9 cellular contexts compared by ENCODE assay signal in genomic region chr14:25411933-25412757, GRCh38.
DNase-seq lines count a peak whose midpoint lies in the region; ATAC-seq and TF ChIP-seq lines count a peak whose summit lies in the region.
"Had no signal": no experiment of that assay in that cellular context is flagged by ENCODE, and none has a peak within 500 bp of the region (broad histone marks: within the 10 kb centered on the region; RNA-seq: fewer than 3 reads in every experiment).

No MANE protein-coding gene starts in this region.

- no peak for TF ChIP-seq EP300 in SK-N-SH (IDR thresholded peaks at IDR 0.05; ENCODE audit: borderline replicate concordance in 1 of 2, low read depth in 1 of 2, low read length in 1 of 2)

- H3K27me3 ChIP-seq in SK-N-SH (ENCODE audit: insufficient read depth) (peaks cover 6% of the 10 kb centered on the region), PC-3 (ENCODE audit: low read length) (no peaks in the 10 kb centered on the region), testis (no peaks in the 10 kb centered on the region)
- no peaks in the 10 kb centered on the region for H3K27me3 ChIP-seq in naive thymus-derived CD4-positive, alpha-beta T cell (ENCODE audit: control insufficient read depth in 2 of 2, insufficient read depth in 2 of 2, low read length in 2 of 2)
- H3K27me3 ChIP-seq: SJCRH30 had no signal

- no peak overlapping the region for H2AFZ ChIP-seq in SK-N-SH (ENCODE audit: low read depth)
- H2AFZ ChIP-seq in PC-3 (ENCODE audit: low read length): no peak overlapping the region

- H3K27ac Mint-ChIP-seq in naive thymus-derived CD4-positive, alpha-beta T cell: no peak overlapping the region

- no peaks in the 10 kb centered on the region for H3K36me3 Mint-ChIP-seq in naive thymus-derived CD4-positive, alpha-beta T cell

- H3K9me3 ChIP-seq in SK-N-SH (no peaks in the 10 kb centered on the region), PC-3 (ENCODE audit: low read length) (no peaks in the 10 kb centered on the region; the same call in 1 of the 2 replicates), testis (no peaks in the 10 kb centered on the region)
- H3K9me3 ChIP-seq in naive thymus-derived CD4-positive, alpha-beta T cell (ENCODE audit: control insufficient read depth in 2 of 3, low read length in 3 of 3): no peaks in the 10 kb centered on the region
- H3K9me3 ChIP-seq: SJCRH30 had no signal

- no peak overlapping the region for H3K27ac ChIP-seq in SK-N-SH (ENCODE audit: low read depth in 2 of 2, low read length in 1 of 2)
- H3K27ac ChIP-seq in PC-3 (ENCODE audit: low read length): no peak overlapping the region
- H3K27ac ChIP-seq in testis: no peak overlapping the region
- H3K27ac ChIP-seq in naive thymus-derived CD4-positive, alpha-beta T cell (ENCODE audit: low read depth, low read length): no peak overlapping the region
- H3K27ac ChIP-seq: SJCRH30 had no signal

- DNase-seq in SK-N-SH (no peak), PC-3 (peak; percentile 7), foreskin fibroblast (peak in 1 of 2 donors; percentile 9), testis (peak; percentile 59)
- DNase-seq in naive thymus-derived CD4-positive, alpha-beta T cell: no peak

- 2% methylated on average over 5 of the region's 5 CpGs for WGBS in SK-N-SH (ENCODE audit: low lambda C conversion rate)
- WGBS in testis, 2 donors: 57 to 61% methylated on average over 5 of the region's 5 CpGs

- POLR2A ChIA-PET in SK-N-SH (lab: Yijun Ruan, JAX) (no interaction called here), PC-3 (lab: Charles Lee; ENCODE audit: unreplicated experiment) (no interaction called here)
- POLR2A ChIA-PET in naive thymus-derived CD4-positive, alpha-beta T cell (lab: Charles Lee): no interaction called here

- H3K9me2 ChIP-seq in SK-N-SH (no peaks in the 10 kb centered on the region), PC-3 (replicated peaks; ENCODE audit: low read length) (no peaks in the 10 kb centered on the region)

- intact Hi-C loops in PC-3 (cut with micrococcal nuclease): no loop called here
- intact Hi-C loops in testis (cut with DNase I; ENCODE audit: low total_unique reads): no loop called here
- intact Hi-C loops in naive thymus-derived CD4-positive, alpha-beta T cell (cut with micrococcal nuclease): no loop called here

- peaks cover 0 to 5% (median 0%) of the 10 kb centered on the region in 7 donors for H3K4me1 Mint-ChIP-seq in naive thymus-derived CD4-positive, alpha-beta T cell

- no peak overlapping the region for H3K9ac ChIP-seq in SK-N-SH
- H3K9ac ChIP-seq in PC-3 (ENCODE audit: low read length): no peak overlapping the region

- no peak for TF ChIP-seq RAD21 in SK-N-SH (IDR thresholded peaks at IDR 0.05; ENCODE audit: low read length)

- CTCF ChIA-PET in SK-N-SH (lab: Yijun Ruan, JAX) (interaction anchor here (0.8 to 4.3 kb wide), 11 partner anchors 10 to 125 kb away, joined by 3 to 37 read pairs (median 3); no protein-coding TSS in a partner anchor), PC-3 (lab: Charles Lee) (interaction anchor here (1.3 kb wide), 1 partner anchor 11 kb away, joined by 4 read pairs; no protein-coding TSS in a partner anchor)
- CTCF ChIA-PET in naive thymus-derived CD4-positive, alpha-beta T cell (lab: Charles Lee): interaction anchor here (0.7 kb wide), 1 partner anchor 9 kb away, joined by 3 read pairs; no protein-coding TSS in a partner anchor

- ATAC-seq in SK-N-SH treated with all-trans-retinoic acid at 6 μM for 48 hours (no peak), PC-3 (no peak), GM18873 (IDR thresholded peaks at IDR 0.05; ENCODE audit: low FRiP score, unreplicated experiment) (no peak), GM18517 (IDR thresholded peaks at IDR 0.05; ENCODE audit: unreplicated experiment) (no peak)
- ATAC-seq in naive thymus-derived CD4-positive, alpha-beta T cell: no peak

- no peaks in the 10 kb centered on the region for H3K79me2 ChIP-seq in SK-N-SH (ENCODE audit: insufficient read depth)
- H3K79me2 ChIP-seq in PC-3 (ENCODE audit: low read length): no peaks in the 10 kb centered on the region

- no peak overlapping the region for H3K4me2 ChIP-seq in SK-N-SH
- H3K4me2 ChIP-seq in PC-3 (ENCODE audit: low read length): no peak overlapping the region

- H3K4me3 ChIP-seq in SK-N-SH (ENCODE audit: low read depth in 2 of 2, low read length in 1 of 2) (no peak overlapping the region; a peak in 1 of 4 replicates), PC-3 (ENCODE audit: low read length) (no peak overlapping the region), foreskin fibroblast (ENCODE audit: low read depth in 1 of 2, low read length in 2 of 2) (no peak overlapping the region), testis (no peak overlapping the region)
- H3K4me3 ChIP-seq in naive thymus-derived CD4-positive, alpha-beta T cell (ENCODE audit: low read length): no peak overlapping the region
- H3K4me3 ChIP-seq: SJCRH30 had no signal

- no peak for TF ChIP-seq POLR2A in testis (IDR thresholded peaks at IDR 0.05)

- H3K27me3 Mint-ChIP-seq in naive thymus-derived CD4-positive, alpha-beta T cell: peaks cover 0 to 16% (median 3%) of the 10 kb centered on the region in 5 donors

- no TSS peak for BruUV-seq in PC-3 (replicated peaks; lab: Mats Ljungman, UMichigan)

- peaks cover 0 to 7% (median 0%) of the 10 kb centered on the region in 11 donors for H3K9me3 Mint-ChIP-seq in naive thymus-derived CD4-positive, alpha-beta T cell

- H3K4me1 ChIP-seq in SK-N-SH (ENCODE audit: control insufficient read depth in 1 of 2, insufficient read depth in 2 of 2, low read depth in 1 of 2, low read length in 1 of 2) (no peaks in the 10 kb centered on the region), PC-3 (ENCODE audit: insufficient read depth, low read length) (no peaks in the 10 kb centered on the region), testis (no peaks in the 10 kb centered on the region)
- H3K4me1 ChIP-seq in naive thymus-derived CD4-positive, alpha-beta T cell (ENCODE audit: control insufficient read depth in 2 of 2, insufficient read depth in 2 of 2, low read length in 2 of 2): no peaks in the 10 kb centered on the region
- H3K4me1 ChIP-seq: SJCRH30 had no signal

- H3F3A ChIP-seq in SK-N-SH (replicated peaks; ENCODE audit: insufficient read depth) (no peaks in the 10 kb centered on the region), PC-3 (ENCODE audit: low read length, unreplicated experiment) (no peaks in the 10 kb centered on the region)

- H4K20me1 ChIP-seq in SK-N-SH (ENCODE audit: insufficient read depth) (no peaks in the 10 kb centered on the region), PC-3 (ENCODE audit: low read length) (no peaks in the 10 kb centered on the region)

- no peaks in the 10 kb centered on the region for H3K36me3 ChIP-seq in SK-N-SH (replicated peaks in 1 of 2; ENCODE audit: control insufficient read depth in 1 of 2, insufficient read depth in 2 of 2, low read length in 1 of 2)
- no peaks in the 10 kb centered on the region for H3K36me3 ChIP-seq in PC-3 (ENCODE audit: low read depth, low read length)
- H3K36me3 ChIP-seq in testis (ENCODE audit: low read depth, missing control alignments): no peaks in the 10 kb centered on the region
- H3K36me3 ChIP-seq in naive thymus-derived CD4-positive, alpha-beta T cell (ENCODE audit: control insufficient read depth in 2 of 3, insufficient read depth in 3 of 3, low read length in 3 of 3): no peaks in the 10 kb centered on the region
- H3K36me3 ChIP-seq: SJCRH30 had no signal

- no peak overlapping the region for H3K4me3 Mint-ChIP-seq in naive thymus-derived CD4-positive, alpha-beta T cell

- TF ChIP-seq CTCF in SK-N-SH (IDR thresholded peaks at IDR 0.05): peak; percentile 54
- TF ChIP-seq CTCF in PC-3 (conservative IDR thresholded peaks at IDR 0.05; ENCODE audit: low read depth, low read length): peak; percentile 48; the same call in 1 of the 2 replicates
- peak; percentile 12 for TF ChIP-seq CTCF in foreskin fibroblast (IDR thresholded peaks at IDR 0.05; ENCODE audit: low read depth, low read length)
- peak in 1 of 3 experiments; percentile 16 for TF ChIP-seq CTCF in testis (IDR thresholded peaks at IDR 0.05)

TF ChIP-seq in SK-N-SH, 30 proteins besides CTCF, POLR2A, EP300 and RAD21:
- TF ChIP-seq RXRA (IDR thresholded peaks at IDR 0.05; ENCODE audit: borderline replicate concordance, low read depth): no peak
- TF ChIP-seq EZH2phosphoT487 (IDR thresholded peaks at IDR 0.05; ENCODE audit: borderline replicate concordance, low read depth): no peak

TF ChIP-seq in SK-N-SH treated with all-trans-retinoic acid at 6 μM for 48 hours, 23 proteins besides CTCF, POLR2A, EP300 and RAD21:
- TF ChIP-seq SNAI2 (CRISPR knock-in tag; IDR thresholded peaks at IDR 0.05): no peak
- no peak for TF ChIP-seq PATZ1 (CRISPR knock-in tag; IDR thresholded peaks at IDR 0.05; ENCODE audit: borderline replicate concordance)
- TF ChIP-seq BACH2 (CRISPR knock-in tag; IDR thresholded peaks at IDR 0.05; ENCODE audit: borderline replicate concordance): no peak
- no peak for TF ChIP-seq TCF4 (CRISPR knock-in tag; IDR thresholded peaks at IDR 0.05; ENCODE audit: borderline replicate concordance)
- TF ChIP-seq ZFP3 (CRISPR knock-in tag; IDR thresholded peaks at IDR 0.05): no peak

Comparison
In these comparisons a context has a peak if more than half of its experiments do, and no peak if none do; other contexts are left out.
1. DNase-seq: peak in PC-3 (single experiment) and testis (single experiment); none in SK-N-SH (single experiment) and naive thymus-derived CD4-positive, alpha-beta T cell (0 of 9).